In genomic region chr22:45887202-45888131, GRCh38 we compare ENCODE assay signal across 15 cellular contexts.
A peak's percentile ranks its signal among the peaks of the same experiment; 100 is the strongest.
DNase-seq lines count a peak whose midpoint lies in the region; ATAC-seq and TF ChIP-seq lines count a peak whose summit lies in the region.
"Had no signal": no experiment of that assay in that cellular context is flagged by ENCODE, and none has a peak within 500 bp of the region (broad histone marks: within the 10 kb centered on the region; RNA-seq: fewer than 3 reads in every experiment).

No MANE protein-coding gene starts in this region.

- no peaks in the 10 kb centered on the region for H3K9me3 ChIP-seq in sigmoid colon
- H3K9me3 ChIP-seq: psoas muscle had no signal

- no peak overlapping the region for H3K4me3 Mint-ChIP-seq in glutamatergic neuron (ENCODE audit: unreplicated experiment)
- H3K4me3 Mint-ChIP-seq: activated T-cell treated with anti-CD3 and anti-CD28 coated beads, Interleukin-2, amount 50 U/mL, for 4 hours; mesothelial cell of epicardium had no signal

- TF ChIP-seq POLR2A in sigmoid colon (IDR thresholded peaks at IDR 0.05) = no peak
- TF ChIP-seq POLR2A in erythroblast (IDR thresholded peaks at IDR 0.05; ENCODE audit: low read length) = no peak

- H3K27me3 Mint-ChIP-seq in glutamatergic neuron (ENCODE audit: unreplicated experiment) = peaks cover 4% of the 10 kb centered on the region

- peak; percentile 66 for DNase-seq in HPDE6-E6E7 (ENCODE audit: extremely low spot score)
- peak; percentile 71 for DNase-seq in RPMI8226
- peak; percentile 12 for DNase-seq in glutamatergic neuron
- DNase-seq in sigmoid colon = peak; percentile 57
- DNase-seq in erythroblast (lab: John Stamatoyannopoulos, UW) = no peak
- DNase-seq: activated T-cell treated with anti-CD3 and anti-CD28 coated beads, Interleukin-2, amount 50 U/mL, for 4 hours; amniotic stem cell; cortex of kidney; NCI-H1092 treated with DMSO at 0.1 percent for 48 hours; NCI-H2227 treated with DMSO at 0.1 percent for 48 hours; stimulated activated CD4-positive, alpha-beta T cell treated with anti-CD3 and anti-CD28 coated beads, Interleukin-2, amount 100 ng/mL, for 48 hours had no signal

- H3K27me3 ChIP-seq in sigmoid colon = peaks cover 0 to 72% (median 26%) of the 10 kb centered on the region in 3 donors

- WGBS in sigmoid colon, 2 donors = 65 to 84% methylated on average over 22 of the region's 22 CpGs

- no peaks in the 10 kb centered on the region for H3K36me3 ChIP-seq in sigmoid colon

- H3K36me3 Mint-ChIP-seq in glutamatergic neuron (ENCODE audit: unreplicated experiment) = no peaks in the 10 kb centered on the region
- H3K36me3 Mint-ChIP-seq: mesothelial cell of epicardium had no signal

- H3K4me1 ChIP-seq in sigmoid colon = peaks cover 0 to 7% (median 2%) of the 10 kb centered on the region in 4 donors
- H3K4me1 ChIP-seq: psoas muscle had no signal

- intact Hi-C loops in sigmoid colon (cut with DNase I) = no loop called here

- peaks cover 5% of the 10 kb centered on the region for H3K9me3 Mint-ChIP-seq in glutamatergic neuron (ENCODE audit: unreplicated experiment)
- H3K9me3 Mint-ChIP-seq: activated T-cell treated with anti-CD3 and anti-CD28 coated beads, Interleukin-2, amount 50 U/mL, for 4 hours; mesothelial cell of epicardium had no signal

- no peak overlapping the region for H3K27ac Mint-ChIP-seq in glutamatergic neuron (ENCODE audit: unreplicated experiment)
- H3K27ac Mint-ChIP-seq: mesothelial cell of epicardium had no signal

- no peak for TF ChIP-seq CTCF in glutamatergic neuron (IDR thresholded peaks at IDR 0.05; ENCODE audit: partially characterized antibody, unreplicated experiment)
- no peak for TF ChIP-seq CTCF in sigmoid colon (IDR thresholded peaks at IDR 0.05)

- H3K27ac ChIP-seq in sigmoid colon = no peak overlapping the region
- H3K27ac ChIP-seq: psoas muscle had no signal

- no peaks in the 10 kb centered on the region for H3K4me1 Mint-ChIP-seq in glutamatergic neuron (ENCODE audit: low read depth, unreplicated experiment)

- no peak overlapping the region for H3K4me3 ChIP-seq in sigmoid colon
- H3K4me3 ChIP-seq: psoas muscle had no signal

- ATAC-seq in GM18870 (IDR thresholded peaks at IDR 0.05; ENCODE audit: unreplicated experiment) (no peak), HG03196 (IDR thresholded peaks at IDR 0.05; ENCODE audit: unreplicated experiment) (no peak)
- ATAC-seq: activated T-cell treated with anti-CD3 and anti-CD28 coated beads, Interleukin-2, amount 50 U/mL, for 4 hours; psoas muscle had no signal

- TF ChIP-seq EP300 in sigmoid colon (IDR thresholded peaks at IDR 0.05) = no peak

Comparison
In these comparisons a context has a peak if more than half of its experiments do, and no peak if none do; other contexts are left out.
1. DNase-seq: peak in HPDE6-E6E7 (single experiment), RPMI8226 (single experiment), glutamatergic neuron (single experiment) and sigmoid colon (single experiment); none in erythroblast (0 of 2).